In the genomic region with DNA sequence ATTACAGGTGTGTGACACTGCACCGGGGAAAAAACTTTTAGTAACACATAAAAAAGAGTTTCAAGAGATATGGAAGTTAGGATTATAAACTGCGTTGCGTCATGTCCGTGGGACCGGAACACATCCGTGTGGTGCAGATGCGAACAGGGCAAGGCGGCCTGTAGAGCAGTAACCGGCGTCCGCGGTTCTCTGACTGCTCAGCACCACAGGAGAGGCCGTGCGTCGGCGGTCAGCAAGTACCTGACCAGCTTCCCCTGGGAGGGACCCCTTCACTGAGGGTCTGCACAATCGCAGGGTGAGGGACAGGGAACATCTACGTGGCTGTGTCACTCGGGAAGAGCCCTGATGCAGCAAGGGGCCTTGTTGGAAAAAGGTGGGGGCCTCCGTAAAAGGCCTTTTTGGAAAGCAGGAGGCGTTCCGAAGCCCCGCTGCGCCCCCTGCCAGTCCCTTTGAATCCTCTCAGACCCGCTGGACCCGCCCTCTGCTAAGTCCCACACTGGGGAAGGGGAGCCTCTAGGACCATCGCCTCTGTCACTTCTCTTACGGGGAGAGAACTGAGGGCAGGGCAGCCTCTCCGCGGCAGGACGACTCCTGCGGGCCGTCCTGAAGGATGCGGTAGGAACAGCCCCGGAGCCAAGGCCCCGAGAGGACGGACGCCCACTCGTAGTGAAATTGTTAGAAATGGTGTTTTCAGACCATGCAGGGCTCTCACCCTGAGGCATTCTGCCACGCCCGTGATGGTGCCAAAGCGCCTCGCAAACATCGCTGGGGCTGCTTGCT, we compare ENCODE assay signal across 1 cellular context.
A peak's percentile ranks its signal among the peaks of the same experiment; 100 is the strongest.
TF ChIP-seq lines count a peak whose summit lies in the region.

No MANE protein-coding gene starts in this region.

TF ChIP-seq in WTC11, 78 proteins besides CTCF, POLR2A, EP300 and RAD21 (continued from another document):
- TF ChIP-seq ZBTB43 (CRISPR knock-in tag; IDR thresholded peaks at IDR 0.05) (no peak), NFE2L1 (CRISPR knock-in tag; IDR thresholded peaks at IDR 0.05) (no peak), ATF1 (CRISPR knock-in tag; IDR thresholded peaks at IDR 0.05) (no peak), GTF2I (CRISPR knock-in tag; conservative IDR thresholded peaks at IDR 0.05) (no peak), SP1 (CRISPR knock-in tag; conservative IDR thresholded peaks at IDR 0.05) (0 out of 2 replicates have a peak, but pooled peaks have one; percentile 43), MLX (CRISPR knock-in tag; IDR thresholded peaks at IDR 0.05) (no peak), NR3C1 (CRISPR knock-in tag; conservative IDR thresholded peaks at IDR 0.05; ENCODE audit: low read depth) (no peak), IRF2 (CRISPR knock-in tag; IDR thresholded peaks at IDR 0.05; ENCODE audit: borderline replicate concordance, low read depth) (no peak), FOXP1 (CRISPR knock-in tag; IDR thresholded peaks at IDR 0.05; ENCODE audit: borderline replicate concordance) (peak; percentile 40; the same call in 1 of the 2 replicates), NFYB (CRISPR knock-in tag; conservative IDR thresholded peaks at IDR 0.05; ENCODE audit: low read depth) (no peak), AR (CRISPR knock-in tag; IDR thresholded peaks at IDR 0.05) (no peak), CREM (CRISPR knock-in tag; IDR thresholded peaks at IDR 0.05) (no peak), ZNF671 (CRISPR knock-in tag; IDR thresholded peaks at IDR 0.05) (no peak), GRHL2 (CRISPR knock-in tag; IDR thresholded peaks at IDR 0.05; ENCODE audit: insufficient replicate concordance, severe bottlenecking) (no peak)
- TF ChIP-seq, protein P1, sequence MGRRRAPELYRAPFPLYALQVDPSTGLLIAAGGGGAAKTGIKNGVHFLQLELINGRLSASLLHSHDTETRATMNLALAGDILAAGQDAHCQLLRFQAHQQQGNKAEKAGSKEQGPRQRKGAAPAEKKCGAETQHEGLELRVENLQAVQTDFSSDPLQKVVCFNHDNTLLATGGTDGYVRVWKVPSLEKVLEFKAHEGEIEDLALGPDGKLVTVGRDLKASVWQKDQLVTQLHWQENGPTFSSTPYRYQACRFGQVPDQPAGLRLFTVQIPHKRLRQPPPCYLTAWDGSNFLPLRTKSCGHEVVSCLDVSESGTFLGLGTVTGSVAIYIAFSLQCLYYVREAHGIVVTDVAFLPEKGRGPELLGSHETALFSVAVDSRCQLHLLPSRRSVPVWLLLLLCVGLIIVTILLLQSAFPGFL (CRISPR knock-in tag; IDR thresholded peaks at IDR 0.05; ENCODE audit: borderline replicate concordance): no peak
- TF ChIP-seq, protein P2, sequence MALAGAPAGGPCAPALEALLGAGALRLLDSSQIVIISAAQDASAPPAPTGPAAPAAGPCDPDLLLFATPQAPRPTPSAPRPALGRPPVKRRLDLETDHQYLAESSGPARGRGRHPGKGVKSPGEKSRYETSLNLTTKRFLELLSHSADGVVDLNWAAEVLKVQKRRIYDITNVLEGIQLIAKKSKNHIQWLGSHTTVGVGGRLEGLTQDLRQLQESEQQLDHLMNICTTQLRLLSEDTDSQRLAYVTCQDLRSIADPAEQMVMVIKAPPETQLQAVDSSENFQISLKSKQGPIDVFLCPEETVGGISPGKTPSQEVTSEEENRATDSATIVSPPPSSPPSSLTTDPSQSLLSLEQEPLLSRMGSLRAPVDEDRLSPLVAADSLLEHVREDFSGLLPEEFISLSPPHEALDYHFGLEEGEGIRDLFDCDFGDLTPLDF (CRISPR knock-in tag; IDR thresholded peaks at IDR 0.05): no peak
